In genomic region chr12:118541945-118542344, GRCh38 we compare ENCODE assay signal across 30 cellular contexts.
"Had no signal": no experiment of that assay in that cellular context is flagged by ENCODE, and none has a peak within 500 bp of the region (broad histone marks: within the 10 kb centered on the region; RNA-seq: fewer than 3 reads in every experiment).

No MANE protein-coding gene starts in this region.

- H2AFZ ChIP-seq: neural progenitor cell, parathyroid adenoma had no signal

- H3K4me1 ChIP-seq: colonic mucosa, left lung, lower lobe of right lung, parathyroid adenoma had no signal

- H3K9ac ChIP-seq: neural progenitor cell, parathyroid adenoma had no signal

- H3K4me2 ChIP-seq: neural progenitor cell, smooth muscle cell had no signal

- DNase-seq: activated CD4-positive, alpha-beta T cell treated with anti-CD3 and anti-CD28 coated beads for 36 hours; activated CD4-positive, CD25-positive, alpha-beta regulatory T cell; activated CD8-positive, alpha-beta memory T cell treated with anti-CD3 and anti-CD28 coated beads, Interleukin-2, amount 10 ng/mL, durations not matched to agents 7 days and 5 days; activated CD8-positive, alpha-beta T cell treated with anti-CD3 and anti-CD28 coated beads, Interleukin-2, amount 10 ng/mL, durations not matched to agents 7 days and 5 days; activated naive CD4-positive, alpha-beta T cell; activated T-cell treated with anti-CD3 and anti-CD28 coated beads, Interleukin-2, amount 50 U/mL, for 72 hours; colonic mucosa; effector CD8-positive, alpha-beta T cell; esophagus squamous epithelium; foreskin melanocyte; heart right ventricle; left lung; lower lobe of right lung; mesenchymal stem cell; natural killer cell; occipital lobe; psoas muscle; stimulated activated CD4-positive, alpha-beta T cell treated with anti-CD3 and anti-CD28 coated beads, Interleukin-1b, Interleukin-23, amount 100 ng/mL, for 48 hours; stimulated activated naive CD4-positive, alpha-beta T cell; trophoblast cell had no signal

- H3K36me3 ChIP-seq: colonic mucosa, esophagus squamous epithelium, heart right ventricle, left lung, lower lobe of right lung, neural progenitor cell had no signal

- H3K27ac ChIP-seq: colonic mucosa, epithelial cell of prostate, esophagus squamous epithelium, heart right ventricle, left lung, lower lobe of right lung, neural progenitor cell, parathyroid adenoma, psoas muscle had no signal

- H3K4me3 ChIP-seq: colonic mucosa, esophagus squamous epithelium, heart right ventricle, left lung, lower lobe of right lung, neural progenitor cell, psoas muscle, smooth muscle cell had no signal

- H3K9me3 ChIP-seq: colonic mucosa, esophagus squamous epithelium, heart right ventricle, left lung, lower lobe of right lung, psoas muscle had no signal

- H3K4me1 Mint-ChIP-seq: activated CD4-positive, alpha-beta T cell treated with anti-CD3 and anti-CD28 coated beads for 36 hours; activated CD8-positive, alpha-beta memory T cell treated with anti-CD3 and anti-CD28 coated beads, Interleukin-2, amount 10 ng/mL, durations not matched to agents 7 days and 5 days; central memory CD8-positive, alpha-beta T cell; natural killer cell had no signal

- H3K9me3 Mint-ChIP-seq: central memory CD8-positive, alpha-beta T cell had no signal

- FAIRE-seq: bronchial epithelial cell, endometrium, islet of Langerhans, urothelium cell line had no signal

- H3K79me2 ChIP-seq: parathyroid adenoma had no signal

- H3K27me3 Mint-ChIP-seq: activated CD8-positive, alpha-beta memory T cell treated with anti-CD3 and anti-CD28 coated beads, Interleukin-2, amount 10 ng/mL, durations not matched to agents 7 days and 5 days; central memory CD8-positive, alpha-beta T cell had no signal

- H3K27ac Mint-ChIP-seq: activated CD4-positive, alpha-beta T cell treated with anti-CD3 and anti-CD28 coated beads for 36 hours; activated CD8-positive, alpha-beta memory T cell treated with anti-CD3 and anti-CD28 coated beads, Interleukin-2, amount 10 ng/mL, durations not matched to agents 7 days and 5 days; activated CD8-positive, alpha-beta T cell treated with anti-CD3 and anti-CD28 coated beads, Interleukin-2, amount 10 ng/mL, durations not matched to agents 7 days and 5 days; activated naive CD4-positive, alpha-beta T cell treated with anti-CD3 and anti-CD28 coated beads, Interleukin-2, amount 50 U/mL, for 72 hours; activated T-cell treated with anti-CD3 and anti-CD28 coated beads, Interleukin-2, amount 50 U/mL, for 72 hours; natural killer cell; neural progenitor cell had no signal

- H3K36me3 Mint-ChIP-seq: activated CD8-positive, alpha-beta memory T cell treated with anti-CD3 and anti-CD28 coated beads, Interleukin-2, amount 10 ng/mL, durations not matched to agents 7 days and 5 days; activated naive CD4-positive, alpha-beta T cell treated with anti-CD3 and anti-CD28 coated beads, Interleukin-2, amount 50 U/mL, for 72 hours; natural killer cell; neural progenitor cell had no signal

- H3K4me3 Mint-ChIP-seq: activated CD4-positive, alpha-beta T cell treated with anti-CD3 and anti-CD28 coated beads for 36 hours; activated CD8-positive, alpha-beta memory T cell treated with anti-CD3 and anti-CD28 coated beads, Interleukin-2, amount 10 ng/mL, durations not matched to agents 7 days and 5 days; activated CD8-positive, alpha-beta T cell treated with anti-CD3 and anti-CD28 coated beads, Interleukin-2, amount 10 ng/mL, durations not matched to agents 7 days and 5 days; activated T-cell treated with anti-CD3 and anti-CD28 coated beads, Interleukin-2, amount 50 U/mL, for 72 hours; central memory CD8-positive, alpha-beta T cell; natural killer cell; neural progenitor cell had no signal

- H3K27me3 ChIP-seq: colonic mucosa, esophagus squamous epithelium, heart right ventricle, left lung, neural progenitor cell had no signal

- ATAC-seq: activated CD4-positive, alpha-beta T cell treated with anti-CD3 and anti-CD28 coated beads for 36 hours; activated CD8-positive, alpha-beta memory T cell treated with anti-CD3 and anti-CD28 coated beads, Interleukin-2, amount 10 ng/mL, durations not matched to agents 7 days and 5 days; activated CD8-positive, alpha-beta T cell treated with anti-CD3 and anti-CD28 coated beads, Interleukin-2, amount 10 ng/mL, durations not matched to agents 7 days and 5 days; activated naive CD4-positive, alpha-beta T cell treated with anti-CD3 and anti-CD28 coated beads, Interleukin-2, amount 50 U/mL, for 72 hours; activated T-cell treated with anti-CD3 and anti-CD28 coated beads, Interleukin-2, amount 50 U/mL, for 72 hours; heart right ventricle; left lung; lower lobe of right lung; natural killer cell; psoas muscle had no signal
